In the genomic region with DNA sequence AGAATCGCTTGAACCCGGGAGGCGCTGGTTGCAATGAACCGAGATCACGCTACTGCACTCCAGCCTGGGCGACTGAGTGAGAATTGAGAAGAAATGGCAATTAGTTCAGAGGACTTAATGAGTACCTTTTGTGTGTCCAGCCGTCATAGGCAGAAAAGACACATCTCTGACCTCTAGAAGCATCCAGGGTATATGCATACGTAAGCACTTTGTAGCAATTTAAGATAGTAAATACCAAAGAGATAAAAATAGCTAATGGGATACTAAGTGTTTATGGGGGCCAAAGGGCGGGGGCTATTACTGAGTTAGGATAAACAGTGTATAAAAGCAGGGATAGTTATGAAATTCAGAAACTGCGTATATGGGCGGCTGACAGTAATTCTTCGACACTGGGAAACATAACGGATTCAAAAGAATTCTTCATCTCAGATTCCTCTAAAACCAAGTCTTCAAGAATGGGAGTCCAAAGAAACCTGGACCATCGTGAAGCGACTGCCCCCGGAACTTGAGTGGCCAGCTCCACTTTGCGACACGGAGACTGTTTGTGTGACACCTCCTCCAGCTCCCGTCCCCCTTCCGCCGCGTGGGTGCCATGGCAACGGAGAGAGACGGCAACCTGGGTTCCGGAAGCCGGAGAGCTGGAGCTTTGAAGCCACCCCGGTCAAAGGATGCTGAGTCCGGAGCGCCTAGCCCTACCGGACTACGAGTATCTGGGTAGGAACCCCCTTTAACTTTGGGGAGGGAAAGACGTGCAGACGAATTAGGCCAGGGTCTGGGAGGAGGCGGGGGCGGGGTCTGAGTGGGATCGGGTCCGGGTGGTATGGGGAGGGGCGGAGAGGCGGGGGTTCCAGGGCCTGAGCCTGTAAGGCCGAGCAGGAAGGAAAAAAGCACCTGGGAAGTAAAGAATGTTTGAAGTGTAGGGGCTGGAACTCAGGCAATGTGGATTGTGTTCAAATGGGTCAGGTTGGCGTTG, we compare ENCODE assay signal across 1 cellular context.
TF ChIP-seq lines count a peak whose summit lies in the region.

A gene with protein sequence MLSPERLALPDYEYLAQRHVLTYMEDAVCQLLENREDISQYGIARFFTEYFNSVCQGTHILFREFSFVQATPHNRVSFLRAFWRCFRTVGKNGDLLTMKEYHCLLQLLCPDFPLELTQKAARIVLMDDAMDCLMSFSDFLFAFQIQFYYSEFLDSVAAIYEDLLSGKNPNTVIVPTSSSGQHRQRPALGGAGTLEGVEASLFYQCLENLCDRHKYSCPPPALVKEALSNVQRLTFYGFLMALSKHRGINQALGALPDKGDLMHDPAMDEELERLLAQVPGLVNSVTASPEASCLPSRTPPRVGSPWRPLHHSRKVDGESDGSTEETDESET (plus strand): TSS at position 624 of the 973 bp plus-strand sequence. CDS start 45 bp downstream, at position 669.

TF ChIP-seq in HepG2, 621 proteins besides CTCF, POLR2A, EP300 and RAD21 (continued from another document and continues in another):
- TF ChIP-seq, protein P1, sequence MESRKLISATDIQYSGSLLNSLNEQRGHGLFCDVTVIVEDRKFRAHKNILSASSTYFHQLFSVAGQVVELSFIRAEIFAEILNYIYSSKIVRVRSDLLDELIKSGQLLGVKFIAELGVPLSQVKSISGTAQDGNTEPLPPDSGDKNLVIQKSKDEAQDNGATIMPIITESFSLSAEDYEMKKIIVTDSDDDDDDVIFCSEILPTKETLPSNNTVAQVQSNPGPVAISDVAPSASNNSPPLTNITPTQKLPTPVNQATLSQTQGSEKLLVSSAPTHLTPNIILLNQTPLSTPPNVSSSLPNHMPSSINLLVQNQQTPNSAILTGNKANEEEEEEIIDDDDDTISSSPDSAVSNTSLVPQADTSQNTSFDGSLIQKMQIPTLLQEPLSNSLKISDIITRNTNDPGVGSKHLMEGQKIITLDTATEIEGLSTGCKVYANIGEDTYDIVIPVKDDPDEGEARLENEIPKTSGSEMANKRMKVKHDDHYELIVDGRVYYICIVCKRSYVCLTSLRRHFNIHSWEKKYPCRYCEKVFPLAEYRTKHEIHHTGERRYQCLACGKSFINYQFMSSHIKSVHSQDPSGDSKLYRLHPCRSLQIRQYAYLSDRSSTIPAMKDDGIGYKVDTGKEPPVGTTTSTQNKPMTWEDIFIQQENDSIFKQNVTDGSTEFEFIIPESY (CRISPR knock-in tag; IDR thresholded peaks at IDR 0.05) = peak; percentile 51; the same call in 1 of the 2 replicates
- TF ChIP-seq TP53 (CRISPR knock-in tag; conservative IDR thresholded peaks at IDR 0.05) (no peak), SOX5 (CRISPR knock-in tag; IDR thresholded peaks at IDR 0.05; ENCODE audit: borderline replicate concordance) (0 out of 2 replicates have a peak, but pooled peaks have one; percentile 20), ISL2 (CRISPR knock-in tag; IDR thresholded peaks at IDR 0.05) (peak; percentile 38; the same call in 1 of the 2 replicates), ZFP36L1 (CRISPR knock-in tag; IDR thresholded peaks at IDR 0.05) (peak; percentile 78), RFXANK (CRISPR knock-in tag; IDR thresholded peaks at IDR 0.05) (0 out of 2 replicates have a peak, but pooled peaks have one; percentile 53), KMT2B (CRISPR knock-in tag; IDR thresholded peaks at IDR 0.05) (peak; percentile 85), PCBP1 (IDR thresholded peaks at IDR 0.05; ENCODE audit: borderline replicate concordance, low read depth, low read length) (no peak), KDM5A (IDR thresholded peaks at IDR 0.05; ENCODE audit: borderline replicate concordance, low read length) (peak; percentile 94), ZBTB21 (CRISPR knock-in tag; IDR thresholded peaks at IDR 0.05) (no peak), PHF5A (CRISPR knock-in tag; IDR thresholded peaks at IDR 0.05; ENCODE audit: low read depth, unreplicated experiment) (peak; percentile 49), ZFX (CRISPR knock-in tag; IDR thresholded peaks at IDR 0.05; ENCODE audit: low read depth) (peak; percentile 67), HMG20B (CRISPR knock-in tag; conservative IDR thresholded peaks at IDR 0.05) (0 out of 2 replicates have a peak, but pooled peaks have one; percentile 33), XRCC5 (optimal IDR thresholded peaks at IDR 0.05; ENCODE audit: low read length) (peak; percentile 98), DMAP1 (CRISPR knock-in tag; IDR thresholded peaks at IDR 0.05) (peak; percentile 65; the same call in 1 of the 2 replicates), ZNF12 (CRISPR knock-in tag; IDR thresholded peaks at IDR 0.05) (peak; percentile 67; the same call in 1 of the 2 replicates), IRX3 (CRISPR knock-in tag; IDR thresholded peaks at IDR 0.05; ENCODE audit: borderline replicate concordance, low read depth) (no peak), RFX3 (CRISPR knock-in tag; IDR thresholded peaks at IDR 0.05) (peak; percentile 98), CBX5 (CRISPR knock-in tag; IDR thresholded peaks at IDR 0.05; ENCODE audit: borderline replicate concordance) (peak; percentile 88; the same call in 1 of the 2 replicates), PHF8 (CRISPR knock-in tag; IDR thresholded peaks at IDR 0.05) (peak; percentile 69), EHMT2 (IDR thresholded peaks at IDR 0.05; ENCODE audit: borderline replicate concordance, low read depth, low read length) (peak; percentile 64; the same call in 1 of the 2 replicates), ZNF501 (CRISPR knock-in tag; IDR thresholded peaks at IDR 0.05) (0 out of 2 replicates have a peak, but pooled peaks have one; percentile 32), ZNF776 (CRISPR knock-in tag; IDR thresholded peaks at IDR 0.05) (no peak), ZNF30 (CRISPR knock-in tag; IDR thresholded peaks at IDR 0.05) (no peak), RCOR2 (CRISPR knock-in tag; IDR thresholded peaks at IDR 0.05) (peak; percentile 61; the same call in 1 of the 2 replicates), ZNF788 (CRISPR knock-in tag; IDR thresholded peaks at IDR 0.05; ENCODE audit: borderline replicate concordance) (peak; percentile 82; the same call in 1 of the 2 replicates), ZNF354B (CRISPR knock-in tag; IDR thresholded peaks at IDR 0.05) (no peak), TARDBP (CRISPR knock-in tag; IDR thresholded peaks at IDR 0.05) (peak; percentile 87)
- TF ChIP-seq, protein P2, sequence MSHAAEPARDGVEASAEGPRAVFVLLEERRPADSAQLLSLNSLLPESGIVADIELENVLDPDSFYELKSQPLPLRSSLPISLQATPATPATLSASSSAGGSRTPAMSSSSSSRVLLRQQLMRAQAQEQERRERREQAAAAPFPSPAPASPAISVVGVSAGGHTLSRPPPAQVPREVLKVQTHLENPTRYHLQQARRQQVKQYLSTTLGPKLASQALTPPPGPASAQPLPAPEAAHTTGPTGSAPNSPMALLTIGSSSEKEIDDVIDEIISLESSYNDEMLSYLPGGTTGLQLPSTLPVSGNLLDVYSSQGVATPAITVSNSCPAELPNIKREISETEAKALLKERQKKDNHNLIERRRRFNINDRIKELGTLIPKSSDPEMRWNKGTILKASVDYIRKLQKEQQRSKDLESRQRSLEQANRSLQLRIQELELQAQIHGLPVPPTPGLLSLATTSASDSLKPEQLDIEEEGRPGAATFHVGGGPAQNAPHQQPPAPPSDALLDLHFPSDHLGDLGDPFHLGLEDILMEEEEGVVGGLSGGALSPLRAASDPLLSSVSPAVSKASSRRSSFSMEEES (CRISPR knock-in tag; IDR thresholded peaks at IDR 0.05) = 0 out of 2 replicates have a peak, but pooled peaks have one; percentile 23
- TF ChIP-seq, protein P3, sequence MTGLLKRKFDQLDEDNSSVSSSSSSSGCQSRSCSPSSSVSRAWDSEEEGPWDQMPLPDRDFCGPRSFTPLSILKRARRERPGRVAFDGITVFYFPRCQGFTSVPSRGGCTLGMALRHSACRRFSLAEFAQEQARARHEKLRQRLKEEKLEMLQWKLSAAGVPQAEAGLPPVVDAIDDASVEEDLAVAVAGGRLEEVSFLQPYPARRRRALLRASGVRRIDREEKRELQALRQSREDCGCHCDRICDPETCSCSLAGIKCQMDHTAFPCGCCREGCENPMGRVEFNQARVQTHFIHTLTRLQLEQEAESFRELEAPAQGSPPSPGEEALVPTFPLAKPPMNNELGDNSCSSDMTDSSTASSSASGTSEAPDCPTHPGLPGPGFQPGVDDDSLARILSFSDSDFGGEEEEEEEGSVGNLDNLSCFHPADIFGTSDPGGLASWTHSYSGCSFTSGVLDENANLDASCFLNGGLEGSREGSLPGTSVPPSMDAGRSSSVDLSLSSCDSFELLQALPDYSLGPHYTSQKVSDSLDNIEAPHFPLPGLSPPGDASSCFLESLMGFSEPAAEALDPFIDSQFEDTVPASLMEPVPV (CRISPR knock-in tag; IDR thresholded peaks at IDR 0.05) = no peak
- TF ChIP-seq, protein P4, sequence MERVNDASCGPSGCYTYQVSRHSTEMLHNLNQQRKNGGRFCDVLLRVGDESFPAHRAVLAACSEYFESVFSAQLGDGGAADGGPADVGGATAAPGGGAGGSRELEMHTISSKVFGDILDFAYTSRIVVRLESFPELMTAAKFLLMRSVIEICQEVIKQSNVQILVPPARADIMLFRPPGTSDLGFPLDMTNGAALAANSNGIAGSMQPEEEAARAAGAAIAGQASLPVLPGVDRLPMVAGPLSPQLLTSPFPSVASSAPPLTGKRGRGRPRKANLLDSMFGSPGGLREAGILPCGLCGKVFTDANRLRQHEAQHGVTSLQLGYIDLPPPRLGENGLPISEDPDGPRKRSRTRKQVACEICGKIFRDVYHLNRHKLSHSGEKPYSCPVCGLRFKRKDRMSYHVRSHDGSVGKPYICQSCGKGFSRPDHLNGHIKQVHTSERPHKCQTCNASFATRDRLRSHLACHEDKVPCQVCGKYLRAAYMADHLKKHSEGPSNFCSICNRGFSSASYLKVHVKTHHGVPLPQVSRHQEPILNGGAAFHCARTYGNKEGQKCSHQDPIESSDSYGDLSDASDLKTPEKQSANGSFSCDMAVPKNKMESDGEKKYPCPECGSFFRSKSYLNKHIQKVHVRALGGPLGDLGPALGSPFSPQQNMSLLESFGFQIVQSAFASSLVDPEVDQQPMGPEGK (CRISPR knock-in tag; IDR thresholded peaks at IDR 0.05) = peak; percentile 63
- TF ChIP-seq, protein P5, sequence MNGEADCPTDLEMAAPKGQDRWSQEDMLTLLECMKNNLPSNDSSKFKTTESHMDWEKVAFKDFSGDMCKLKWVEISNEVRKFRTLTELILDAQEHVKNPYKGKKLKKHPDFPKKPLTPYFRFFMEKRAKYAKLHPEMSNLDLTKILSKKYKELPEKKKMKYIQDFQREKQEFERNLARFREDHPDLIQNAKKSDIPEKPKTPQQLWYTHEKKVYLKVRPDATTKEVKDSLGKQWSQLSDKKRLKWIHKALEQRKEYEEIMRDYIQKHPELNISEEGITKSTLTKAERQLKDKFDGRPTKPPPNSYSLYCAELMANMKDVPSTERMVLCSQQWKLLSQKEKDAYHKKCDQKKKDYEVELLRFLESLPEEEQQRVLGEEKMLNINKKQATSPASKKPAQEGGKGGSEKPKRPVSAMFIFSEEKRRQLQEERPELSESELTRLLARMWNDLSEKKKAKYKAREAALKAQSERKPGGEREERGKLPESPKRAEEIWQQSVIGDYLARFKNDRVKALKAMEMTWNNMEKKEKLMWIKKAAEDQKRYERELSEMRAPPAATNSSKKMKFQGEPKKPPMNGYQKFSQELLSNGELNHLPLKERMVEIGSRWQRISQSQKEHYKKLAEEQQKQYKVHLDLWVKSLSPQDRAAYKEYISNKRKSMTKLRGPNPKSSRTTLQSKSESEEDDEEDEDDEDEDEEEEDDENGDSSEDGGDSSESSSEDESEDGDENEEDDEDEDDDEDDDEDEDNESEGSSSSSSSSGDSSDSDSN (CRISPR knock-in tag; IDR thresholded peaks at IDR 0.05) = 0 out of 2 replicates have a peak, but pooled peaks have one; percentile 21
- TF ChIP-seq, protein P6, sequence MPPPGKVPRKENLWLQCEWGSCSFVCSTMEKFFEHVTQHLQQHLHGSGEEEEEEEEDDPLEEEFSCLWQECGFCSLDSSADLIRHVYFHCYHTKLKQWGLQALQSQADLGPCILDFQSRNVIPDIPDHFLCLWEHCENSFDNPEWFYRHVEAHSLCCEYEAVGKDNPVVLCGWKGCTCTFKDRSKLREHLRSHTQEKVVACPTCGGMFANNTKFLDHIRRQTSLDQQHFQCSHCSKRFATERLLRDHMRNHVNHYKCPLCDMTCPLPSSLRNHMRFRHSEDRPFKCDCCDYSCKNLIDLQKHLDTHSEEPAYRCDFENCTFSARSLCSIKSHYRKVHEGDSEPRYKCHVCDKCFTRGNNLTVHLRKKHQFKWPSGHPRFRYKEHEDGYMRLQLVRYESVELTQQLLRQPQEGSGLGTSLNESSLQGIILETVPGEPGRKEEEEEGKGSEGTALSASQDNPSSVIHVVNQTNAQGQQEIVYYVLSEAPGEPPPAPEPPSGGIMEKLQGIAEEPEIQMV (CRISPR knock-in tag; IDR thresholded peaks at IDR 0.05; ENCODE audit: low read depth) = 0 out of 2 replicates have a peak, but pooled peaks have one; percentile 35
- TF ChIP-seq, protein P7, sequence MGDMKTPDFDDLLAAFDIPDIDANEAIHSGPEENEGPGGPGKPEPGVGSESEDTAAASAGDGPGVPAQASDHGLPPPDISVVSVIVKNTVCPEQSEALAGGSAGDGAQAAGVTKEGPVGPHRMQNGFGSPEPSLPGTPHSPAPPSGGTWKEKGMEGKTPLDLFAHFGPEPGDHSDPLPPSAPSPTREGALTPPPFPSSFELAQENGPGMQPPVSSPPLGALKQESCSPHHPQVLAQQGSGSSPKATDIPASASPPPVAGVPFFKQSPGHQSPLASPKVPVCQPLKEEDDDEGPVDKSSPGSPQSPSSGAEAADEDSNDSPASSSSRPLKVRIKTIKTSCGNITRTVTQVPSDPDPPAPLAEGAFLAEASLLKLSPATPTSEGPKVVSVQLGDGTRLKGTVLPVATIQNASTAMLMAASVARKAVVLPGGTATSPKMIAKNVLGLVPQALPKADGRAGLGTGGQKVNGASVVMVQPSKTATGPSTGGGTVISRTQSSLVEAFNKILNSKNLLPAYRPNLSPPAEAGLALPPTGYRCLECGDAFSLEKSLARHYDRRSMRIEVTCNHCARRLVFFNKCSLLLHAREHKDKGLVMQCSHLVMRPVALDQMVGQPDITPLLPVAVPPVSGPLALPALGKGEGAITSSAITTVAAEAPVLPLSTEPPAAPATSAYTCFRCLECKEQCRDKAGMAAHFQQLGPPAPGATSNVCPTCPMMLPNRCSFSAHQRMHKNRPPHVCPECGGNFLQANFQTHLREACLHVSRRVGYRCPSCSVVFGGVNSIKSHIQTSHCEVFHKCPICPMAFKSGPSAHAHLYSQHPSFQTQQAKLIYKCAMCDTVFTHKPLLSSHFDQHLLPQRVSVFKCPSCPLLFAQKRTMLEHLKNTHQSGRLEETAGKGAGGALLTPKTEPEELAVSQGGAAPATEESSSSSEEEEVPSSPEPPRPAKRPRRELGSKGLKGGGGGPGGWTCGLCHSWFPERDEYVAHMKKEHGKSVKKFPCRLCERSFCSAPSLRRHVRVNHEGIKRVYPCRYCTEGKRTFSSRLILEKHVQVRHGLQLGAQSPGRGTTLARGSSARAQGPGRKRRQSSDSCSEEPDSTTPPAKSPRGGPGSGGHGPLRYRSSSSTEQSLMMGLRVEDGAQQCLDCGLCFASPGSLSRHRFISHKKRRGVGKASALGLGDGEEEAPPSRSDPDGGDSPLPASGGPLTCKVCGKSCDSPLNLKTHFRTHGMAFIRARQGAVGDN (CRISPR knock-in tag; IDR thresholded peaks at IDR 0.05) = peak; percentile 85
- TF ChIP-seq, protein P8, sequence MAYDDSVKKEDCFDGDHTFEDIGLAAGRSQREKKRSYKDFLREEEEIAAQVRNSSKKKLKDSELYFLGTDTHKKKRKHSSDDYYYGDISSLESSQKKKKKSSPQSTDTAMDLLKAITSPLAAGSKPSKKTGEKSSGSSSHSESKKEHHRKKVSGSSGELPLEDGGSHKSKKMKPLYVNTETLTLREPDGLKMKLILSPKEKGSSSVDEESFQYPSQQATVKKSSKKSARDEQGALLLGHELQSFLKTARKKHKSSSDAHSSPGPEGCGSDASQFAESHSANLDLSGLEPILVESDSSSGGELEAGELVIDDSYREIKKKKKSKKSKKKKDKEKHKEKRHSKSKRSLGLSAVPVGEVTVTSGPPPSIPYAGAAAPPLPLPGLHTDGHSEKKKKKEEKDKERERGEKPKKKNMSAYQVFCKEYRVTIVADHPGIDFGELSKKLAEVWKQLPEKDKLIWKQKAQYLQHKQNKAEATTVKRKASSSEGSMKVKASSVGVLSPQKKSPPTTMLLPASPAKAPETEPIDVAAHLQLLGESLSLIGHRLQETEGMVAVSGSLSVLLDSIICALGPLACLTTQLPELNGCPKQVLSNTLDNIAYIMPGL (CRISPR knock-in tag; IDR thresholded peaks at IDR 0.05; ENCODE audit: borderline replicate concordance in 1 of 2, low read depth in 1 of 2) = peak in 1 of 2 experiments; percentile 40; a peak in 2 of 4 replicates
